8 cellular contexts compared by ENCODE assay signal in the genomic region with DNA sequence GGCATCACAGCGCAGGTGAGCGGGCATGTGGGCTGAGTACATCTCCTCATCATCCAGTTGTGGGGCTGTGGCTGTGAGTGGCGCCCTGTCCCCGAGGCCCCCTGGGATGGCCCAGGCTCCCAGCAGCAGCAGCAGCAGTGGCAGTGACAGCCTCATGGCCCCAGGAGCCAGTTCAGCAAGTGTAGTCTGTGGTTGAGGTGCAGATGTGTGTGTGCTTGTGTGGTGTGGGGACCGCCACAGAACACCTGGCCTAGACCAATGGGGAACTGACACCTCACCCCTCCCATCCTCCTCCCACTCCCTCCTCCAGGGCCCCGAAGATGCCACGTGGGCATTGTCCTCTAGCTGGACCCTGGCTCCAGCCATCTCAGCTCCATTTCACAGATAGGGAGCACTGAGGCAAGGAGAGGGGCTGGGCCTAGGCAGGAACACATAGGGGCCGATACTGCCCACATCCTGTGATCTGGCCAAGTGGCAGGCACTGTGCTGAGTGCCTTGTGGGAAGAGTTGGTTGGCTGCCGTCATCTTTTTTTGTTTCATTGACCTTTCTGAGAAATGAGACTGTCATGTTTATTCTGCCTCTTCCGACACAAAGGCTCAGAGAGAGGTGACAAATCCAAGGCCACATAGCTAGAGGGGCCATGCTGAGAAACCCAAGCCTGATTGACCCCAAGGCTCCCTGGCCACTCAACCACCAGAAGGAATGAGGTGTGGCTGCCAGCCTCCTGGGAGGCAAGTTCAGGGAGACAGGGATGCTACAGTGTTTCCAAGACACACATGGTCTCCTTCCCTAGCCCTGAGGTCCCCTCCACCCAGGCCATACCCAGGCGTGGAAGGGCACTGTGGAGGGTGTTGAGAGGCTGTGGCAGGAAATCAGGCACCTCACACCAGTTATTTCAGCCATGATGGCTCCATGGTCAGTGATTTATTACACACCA. TPM values are rescaled to one million over a fixed set of nuclear protein-coding genes. Genes with fewer than 3 reads are reported as not detected.
DNase-seq lines count a peak whose midpoint lies in the region; ATAC-seq and TF ChIP-seq lines count a peak whose summit lies in the region.

A gene with protein sequence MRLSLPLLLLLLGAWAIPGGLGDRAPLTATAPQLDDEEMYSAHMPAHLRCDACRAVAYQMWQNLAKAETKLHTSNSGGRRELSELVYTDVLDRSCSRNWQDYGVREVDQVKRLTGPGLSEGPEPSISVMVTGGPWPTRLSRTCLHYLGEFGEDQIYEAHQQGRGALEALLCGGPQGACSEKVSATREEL (minus strand): TSS at position 213 of the 938 bp plus-strand sequence. CDS start 57 bp downstream, at position 156.

- H3K36me3 ChIP-seq in left ventricle myocardium inferior (peaks cover 10% of the 10 kb centered on the region), mucosa of descending colon (ENCODE audit: low read depth) (no peaks in the 10 kb centered on the region)

- no peaks in the 10 kb centered on the region for H3K27me3 ChIP-seq in left ventricle myocardium inferior (ENCODE audit: low read depth)

- DNase-seq in left ventricle myocardium inferior (no peak), left ventricle myocardium superior (no peak), mucosa of descending colon (peak; percentile 57 to 78 (median 62)), SKM-1 treated with dmso at 0.1 percent for 144 hours (lab: John Stamatoyannopoulos, UW; ENCODE audit: unreplicated experiment) (no peak), EL (no peak), NOMO-1 (lab: John Stamatoyannopoulos, UW; ENCODE audit: unreplicated experiment in 2 of 2) (no peak)
- peak; percentile 48 to 50 for DNase-seq in activated CD4-positive, alpha-beta T cell treated with anti-CD3 and anti-CD28 coated beads, Interleukin-2, amount 50 U/mL, for 4 hours

- H3K4me3 ChIP-seq in left ventricle myocardium inferior (peak within 1 kb of the TSS; percentile 77), mucosa of descending colon (no peak within 1 kb of the TSS)

- no peak for TF ChIP-seq CTCF in left ventricle myocardium inferior (IDR thresholded peaks at IDR 0.05; ENCODE audit: borderline replicate concordance)
- TF ChIP-seq CTCF in mucosa of descending colon (IDR thresholded peaks at IDR 0.05): no peak

- no peaks in the 10 kb centered on the region for H3K9me3 ChIP-seq in left ventricle myocardium inferior (replicated peaks)
- H3K9me3 ChIP-seq in mucosa of descending colon: no peaks in the 10 kb centered on the region

- ATAC-seq in left ventricle myocardium superior (no peak), HG03103 (IDR thresholded peaks at IDR 0.05; ENCODE audit: low read depth, unreplicated experiment) (peak; percentile 31), mucosa of descending colon (peak; percentile 2)

- intact Hi-C loops in left ventricle myocardium inferior (cut with micrococcal nuclease) (no loop called here), left ventricle myocardium superior (cut with micrococcal nuclease) (no loop called here), mucosa of descending colon (cut with DNase I, micrococcal nuclease) (no loop called here)

- peak within 1 kb of the TSS; percentile 96 for H3K27ac ChIP-seq in left ventricle myocardium inferior (replicated peaks)

- H3K4me1 ChIP-seq in left ventricle myocardium inferior (peaks cover 74% of the 10 kb centered on the region), mucosa of descending colon (ENCODE audit: low read depth) (peaks cover 55% of the 10 kb centered on the region)

RNA-seq across cellular contexts. Expression of the gene that starts here (rescaled TPM):
- total RNA-seq in left ventricle myocardium inferior (0.58 TPM), left ventricle myocardium superior (1.6 TPM), mucosa of descending colon (10 to 100 TPM in 2 of 3 donors, 1 to 10 TPM in 1; 5.6 to 23.7 (median 10.2) TPM)

Comparison
In these comparisons a context has a peak if more than half of its experiments do, and no peak if none do; other contexts are left out.
1. DNase-seq: peak in activated CD4-positive, alpha-beta T cell treated with anti-CD3 and anti-CD28 coated beads, Interleukin-2, amount 50 U/mL, for 4 hours (2 of 2) and mucosa of descending colon (3 of 3); none in left ventricle myocardium inferior (single experiment), left ventricle myocardium superior (single experiment), SKM-1 treated with dmso at 0.1 percent for 144 hours (single experiment), EL (single experiment) and NOMO-1 (0 of 2).